ENCODE assay signal across 8 cellular contexts in the genomic region with DNA sequence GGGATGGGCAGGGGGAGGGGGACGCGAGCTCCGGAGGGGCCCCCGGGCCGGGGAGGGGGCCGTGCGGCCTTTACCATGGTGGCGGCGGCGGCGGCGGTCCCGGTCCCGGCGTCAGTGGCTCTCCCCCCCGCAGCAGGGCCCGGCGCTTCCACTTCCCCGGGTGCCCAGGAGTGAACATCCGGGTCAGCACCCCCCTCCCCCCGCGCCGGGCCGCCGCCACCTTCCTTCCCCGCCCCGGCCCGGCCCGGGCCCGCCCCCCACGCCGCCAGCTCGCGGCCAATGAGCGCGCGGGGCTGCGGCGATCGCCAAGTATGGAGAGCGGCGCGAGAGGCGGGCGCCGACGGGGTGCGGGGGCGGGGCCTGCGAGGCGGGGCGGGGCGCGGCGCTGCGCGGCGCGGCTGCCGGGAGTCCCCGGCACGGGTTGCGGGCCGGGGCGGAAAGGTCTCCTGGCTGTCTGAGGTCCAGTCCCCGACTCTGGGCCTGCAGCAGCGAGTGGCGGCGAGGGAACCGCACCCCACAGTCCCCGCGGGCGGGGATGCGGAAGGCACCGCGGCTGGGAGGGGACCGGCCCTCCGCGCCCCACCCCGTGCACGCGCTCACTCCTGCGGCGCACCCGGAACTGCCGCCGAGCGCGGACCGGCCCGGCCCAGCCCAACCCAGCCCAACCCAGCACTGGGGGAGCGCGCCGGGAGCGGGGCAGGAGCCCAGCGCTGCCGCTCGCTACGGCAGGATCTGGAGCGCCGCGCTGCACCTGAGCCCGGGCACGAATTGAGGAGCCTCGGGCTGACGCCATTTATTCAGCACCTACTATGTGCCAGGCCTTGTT. TPM values are rescaled to one million over a fixed set of nuclear protein-coding genes. Genes with fewer than 3 reads are reported as not detected.
DNase-seq lines count a peak whose midpoint lies in the region; ATAC-seq, FAIRE-seq and TF ChIP-seq lines count a peak whose summit lies in the region.

A gene (minus strand): TSS at position 178 of the 826 bp plus-strand sequence. CDS start 101 bp downstream, at position 77.

- TF ChIP-seq EP300 in HepG2 (IDR thresholded peaks at IDR 0.05; ENCODE audit: low read depth in 2 of 2, low read length in 2 of 2) (no peak), HepG2 (CRISPR knock-in tag; IDR thresholded peaks at IDR 0.05; ENCODE audit: borderline replicate concordance) (no peak)

- peak; percentile 80 to 84 for TF ChIP-seq POLR2A in HepG2 (IDR thresholded peaks at IDR 0.05; ENCODE audit: insufficient read depth in 1 of 2, low read depth in 2 of 2, low read length in 2 of 2)

- peak within 1 kb of the TSS; percentile 98 for H3K4me3 Mint-ChIP-seq in dendritic cell treated with granulocyte-macrophage colony-stimulating factor and Interleukin-4, amounts not matched to agents 40 ng/mL and 50 ng/mL, for 4 days

- peak within 1 kb of the TSS; percentile 99 for H3K27ac Mint-ChIP-seq in dendritic cell treated with granulocyte-macrophage colony-stimulating factor and Interleukin-4, amounts not matched to agents 40 ng/mL and 50 ng/mL, for 4 days

- TF ChIP-seq CTCF in BJ (IDR thresholded peaks at IDR 0.05; ENCODE audit: insufficient read depth, low read depth, low read length) (no peak), HepG2 (CRISPR knock-in tag; IDR thresholded peaks at IDR 0.05) (no peak)

- H3K27me3 Mint-ChIP-seq in dendritic cell treated with granulocyte-macrophage colony-stimulating factor and Interleukin-4, amounts not matched to agents 40 ng/mL and 50 ng/mL, for 4 days = no peaks in the 10 kb centered on the region

- intact Hi-C loops in dendritic cell treated with granulocyte-macrophage colony-stimulating factor and Interleukin-4, amounts not matched to agents 40 ng/mL and 50 ng/mL, for 4 days (cut with micrococcal nuclease) = loop anchor here (2.0 to 5.0 kb wide), 2 partner anchors 111 to 167 kb away; a partner anchor contains a TSS
- intact Hi-C loops in HepG2 (cut with micrococcal nuclease; ENCODE audit: unreplicated experiment) = loop anchor here (2.0 to 5.0 kb wide), 4 partner anchors 58 to 165 kb away; no protein-coding TSS in a partner anchor

- H3K27ac ChIP-seq in HepG2 (ENCODE audit: extremely low read length, insufficient read depth, low read length) = peak within 1 kb of the TSS; percentile 93

- peak; percentile 70 for TF ChIP-seq RAD21 in HepG2 (CRISPR knock-in tag; IDR thresholded peaks at IDR 0.05)

- POLR2A ChIA-PET in BJ (lab: Charles Lee) (interaction anchor here (0.5 to 0.7 kb wide), 7 partner anchors 14 to 519 kb away, joined by 3 to 25 read pairs (median 10); no protein-coding TSS in a partner anchor), HepG2 (lab: Yijun Ruan, JAX) (interaction anchor here (0.6 to 2.9 kb wide), 6 partner anchors 10 to 678 kb away, joined by 3 to 13 read pairs (median 4); a partner anchor contains a TSS)

- H3K36me3 ChIP-seq in BJ (ENCODE audit: control insufficient read depth, insufficient read depth, low read length) (peaks cover 3% of the 10 kb centered on the region; the same call in 1 of the 2 replicates), HepG2 (replicated peaks in 1 of 2; ENCODE audit: control insufficient read depth in 1 of 2, insufficient read depth in 2 of 2, low read length in 2 of 2) (peaks cover 4 to 13% of the 10 kb centered on the region in 2 experiments; a peak in 4 of 5 replicates)

- H3K36me3 Mint-ChIP-seq in dendritic cell treated with granulocyte-macrophage colony-stimulating factor and Interleukin-4, amounts not matched to agents 40 ng/mL and 50 ng/mL, for 4 days (ENCODE audit: low read depth) = peaks cover 59% of the 10 kb centered on the region

- in situ Hi-C loops in HepG2 (cut with HindIII; ENCODE audit: extremely low pct_ligation_motif_present, low pct_unique_long_range_greater_than_20kb) = no loop called here

- peaks cover 45% of the 10 kb centered on the region for H3K79me2 ChIP-seq in HepG2 (ENCODE audit: insufficient read depth, low read length)

- no peaks in the 10 kb centered on the region for H3K9me3 ChIP-seq in HepG2 (ENCODE audit: low read length)

- H3K4me1 Mint-ChIP-seq in dendritic cell treated with granulocyte-macrophage colony-stimulating factor and Interleukin-4, amounts not matched to agents 40 ng/mL and 50 ng/mL, for 4 days (ENCODE audit: low read depth) = peaks cover 67% of the 10 kb centered on the region

- ATAC-seq in HG03439 (IDR thresholded peaks at IDR 0.05; ENCODE audit: unreplicated experiment) (peak; percentile 67), HepG2 (peak; percentile 76)

- FAIRE-seq in GM19239 (lab: Jason Lieb, UNC) = peak; percentile 75
- no peak for FAIRE-seq in HepG2 (lab: Jason Lieb, UNC)

- 0% methylated on average over 4 of the region's 106 CpGs for WGBS in HepG2 (ENCODE audit: low lambda C conversion rate)

- H3K9ac ChIP-seq in HepG2 (ENCODE audit: insufficient read depth, low read depth, low read length) = peak within 1 kb of the TSS; percentile 98

- H3K9me3 Mint-ChIP-seq in dendritic cell treated with granulocyte-macrophage colony-stimulating factor and Interleukin-4, amounts not matched to agents 40 ng/mL and 50 ng/mL, for 4 days = no peaks in the 10 kb centered on the region

- CTCF ChIA-PET in BJ (lab: Yijun Ruan, JAX) = interaction anchor here (0.7 to 3.4 kb wide), 7 partner anchors 11 to 164 kb away, joined by 3 to 25 read pairs (median 4); no protein-coding TSS in a partner anchor
- CTCF ChIA-PET in HepG2 (lab: Yijun Ruan, JAX; ENCODE audit: low intra/inter-chr PET ratio, low total read pairs) = no interaction called here

- H2AFZ ChIP-seq in HepG2 (ENCODE audit: low read length) = no peak within 1 kb of the TSS

- peaks cover 61% of the 10 kb centered on the region for H3K4me1 ChIP-seq in HepG2 (ENCODE audit: insufficient read depth, low read length)

- H3K27me3 ChIP-seq in BJ (ENCODE audit: control insufficient read depth, insufficient read depth, low read length) (no peaks in the 10 kb centered on the region), HepG2 (ENCODE audit: control insufficient read depth in 1 of 2, insufficient read depth in 2 of 2, low read length in 2 of 2) (no peaks in the 10 kb centered on the region; a peak in 1 of 5 replicates)

- H3K4me3 ChIP-seq in BJ (ENCODE audit: low read depth, low read length) = peak within 1 kb of the TSS; percentile 99
- H3K4me3 ChIP-seq in HepG2 (replicated peaks in 1 of 3; ENCODE audit: insufficient read depth in 1 of 3, low read depth in 2 of 3, low read length in 3 of 3) = peak within 1 kb of the TSS; percentile 84 to 100 (median 99)

- H4K20me1 ChIP-seq in HepG2 (ENCODE audit: insufficient read depth, low read length) = peaks cover 36% of the 10 kb centered on the region

- BruUV-seq in HepG2 (replicated peaks; lab: Mats Ljungman, UMichigan) = no TSS peak

- H3K4me2 ChIP-seq in HepG2 (ENCODE audit: low read depth, low read length) = peak within 1 kb of the TSS; percentile 89

- DNase-seq in BJ (ENCODE audit: low read depth) (no peak), GM19239 (ENCODE audit: insufficient read length, low spot score) (peak; percentile 95), NCI-H69 (lab: John Stamatoyannopoulos, UW) (peak; percentile 91), HepG2 (ENCODE audit: low spot score) (peak; percentile 75)
- peak; percentile 91 to 94 for DNase-seq in activated CD4-positive, alpha-beta T cell treated with anti-CD3 and anti-CD28 coated beads, Interleukin-2, amount 50 U/mL, for 4 hours
- peak; percentile 92 to 95 for DNase-seq in stimulated activated CD4-positive, alpha-beta T cell treated with anti-CD3 and anti-CD28 coated beads, Interleukin-2, amount 100 ng/mL, for 48 hours

TF ChIP-seq in HepG2, 621 proteins besides CTCF, POLR2A, EP300 and RAD21 (continues in another document):
- TF ChIP-seq NFRKB (IDR thresholded peaks at IDR 0.05) (no peak), SMYD3 (CRISPR knock-in tag; IDR thresholded peaks at IDR 0.05) (no peak), NFYC (CRISPR knock-in tag; IDR thresholded peaks at IDR 0.05) (no peak), MAFG (CRISPR knock-in tag; IDR thresholded peaks at IDR 0.05) (no peak)
- TF ChIP-seq, protein P1, sequence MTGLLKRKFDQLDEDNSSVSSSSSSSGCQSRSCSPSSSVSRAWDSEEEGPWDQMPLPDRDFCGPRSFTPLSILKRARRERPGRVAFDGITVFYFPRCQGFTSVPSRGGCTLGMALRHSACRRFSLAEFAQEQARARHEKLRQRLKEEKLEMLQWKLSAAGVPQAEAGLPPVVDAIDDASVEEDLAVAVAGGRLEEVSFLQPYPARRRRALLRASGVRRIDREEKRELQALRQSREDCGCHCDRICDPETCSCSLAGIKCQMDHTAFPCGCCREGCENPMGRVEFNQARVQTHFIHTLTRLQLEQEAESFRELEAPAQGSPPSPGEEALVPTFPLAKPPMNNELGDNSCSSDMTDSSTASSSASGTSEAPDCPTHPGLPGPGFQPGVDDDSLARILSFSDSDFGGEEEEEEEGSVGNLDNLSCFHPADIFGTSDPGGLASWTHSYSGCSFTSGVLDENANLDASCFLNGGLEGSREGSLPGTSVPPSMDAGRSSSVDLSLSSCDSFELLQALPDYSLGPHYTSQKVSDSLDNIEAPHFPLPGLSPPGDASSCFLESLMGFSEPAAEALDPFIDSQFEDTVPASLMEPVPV (CRISPR knock-in tag; IDR thresholded peaks at IDR 0.05) = no peak

RNA-seq across cellular contexts. Expression of the gene that starts here (rescaled TPM):
- polyA plus RNA-seq in BJ (2011; rRNA removed) (276 and 285 TPM in 2 replicates), HepG2 (2011; rRNA removed) (68.8 and 76.9 TPM in 2 replicates)
- 134 and 135 TPM in 2 replicates for polyA minus RNA-seq in BJ (2011; rRNA and poly(A)+ RNA removed)
- 58.9 and 84.1 TPM in 2 replicates for total RNA-seq in HepG2 (2016; rRNA removed; fragmentation: Illumina TruSeq; extraction: Trizol)
- 24.5 and 25.6 TPM in 2 replicates for total RNA-seq in HepG2 (2016; cell fraction: cytosol; rRNA removed; fragmentation: Illumina TruSeq; extraction: Trizol; ENCODE audit: low read depth)
- 61.9 and 68.4 TPM in 2 replicates for total RNA-seq in HepG2 (2016; cell fraction: insoluble cytoplasmic fraction; rRNA removed; fragmentation: Illumina TruSeq; extraction: Trizol)
- total RNA-seq in HepG2 (2016; cell fraction: membrane; rRNA removed; fragmentation: Illumina TruSeq; extraction: Trizol) = 41.5 and 44.2 TPM in 2 replicates
- total RNA-seq in HepG2 (2016; cell fraction: nucleus; rRNA removed; fragmentation: Illumina TruSeq; extraction: Trizol) = 33.6 and 37.1 TPM in 2 replicates
- 107 and 113 TPM in 2 replicates for polyA plus RNA-seq in HepG2 (2011; cell fraction: cytosol; rRNA removed)
- polyA plus RNA-seq in HepG2 (2011; cell fraction: nucleus; rRNA removed) = 34.6 and 35.9 TPM in 2 replicates
- polyA plus RNA-seq in HepG2 (2012) = 142 and 153 TPM in 2 replicates
- polyA plus RNA-seq in HepG2 (2016; cell fraction: cytosol; fragmentation: Illumina TruSeq; extraction: Trizol; ENCODE audit: low read depth) = 87.3 and 97.7 TPM in 2 replicates
- polyA plus RNA-seq in HepG2 (2016; cell fraction: insoluble cytoplasmic fraction; fragmentation: Illumina TruSeq; extraction: Trizol; ENCODE audit: low read depth) = 211 and 248 TPM in 2 replicates
- polyA plus RNA-seq in HepG2 (2016; cell fraction: membrane; fragmentation: Illumina TruSeq; extraction: Trizol; ENCODE audit: low read depth) = 103 and 116 TPM in 2 replicates
- 131 and 139 TPM in 2 replicates for polyA plus RNA-seq in HepG2 (2016; cell fraction: nucleus; fragmentation: Illumina TruSeq; extraction: Trizol; ENCODE audit: insufficient read depth, low read depth)
- polyA minus RNA-seq in HepG2 (2011; rRNA and poly(A)+ RNA removed; ENCODE audit: low replicate concordance) = 37.1 and 54.9 TPM in 2 replicates
- polyA minus RNA-seq in HepG2 (2011; cell fraction: cytosol; rRNA and poly(A)+ RNA removed) = 49.6 and 56.8 TPM in 2 replicates
- 19.3 and 21.5 TPM in 2 replicates for polyA minus RNA-seq in HepG2 (2011; cell fraction: nucleus; rRNA and poly(A)+ RNA removed)
